In genomic region chr18:21393986-21394385, GRCh38 we compare ENCODE assay signal across 19 cellular contexts.
DNase-seq lines count a peak whose midpoint lies in the region; ATAC-seq lines count a peak whose summit lies in the region.
"Had no signal": no experiment of that assay in that cellular context is flagged by ENCODE, and none has a peak within 500 bp of the region (broad histone marks: within the 10 kb centered on the region; RNA-seq: fewer than 3 reads in every experiment).

No MANE protein-coding gene starts in this region.

- H3K9me3 ChIP-seq in right cardiac atrium (ENCODE audit: control insufficient read depth, low read length) (no peaks in the 10 kb centered on the region), subcutaneous abdominal adipose tissue (ENCODE audit: control insufficient read depth in 5 of 5, low read length in 5 of 5) (no peaks in the 10 kb centered on the region)
- H3K9me3 ChIP-seq: A549; BLaER1 treated with 17β-estradiol and CSF1 and Interleukin-3, amounts not matched to agents 10 nM and 100 nM had no signal

- DNase-seq in NCI-H69 (lab: John Stamatoyannopoulos, UW) (peak; percentile 30), fibroblast of gingiva (ENCODE audit: low read depth) (peak; percentile 75), right cardiac atrium (peak in 1 of 3 donors; percentile 15), OCI-M1 (lab: John Stamatoyannopoulos, UW) (no peak), cerebellar nuclear complex (lab: John Stamatoyannopoulos, UW) (no peak), MV-4-11 (lab: John Stamatoyannopoulos, UW) (no peak)
- DNase-seq: CD8-positive, alpha-beta memory T cell; DND-41; KBM-7; NCI-H1436; NCI-H2029; NCI-H2171; NCI-H774 had no signal

- 48% methylated on average over 3 of the region's 3 CpGs for WGBS in right cardiac atrium

- intact Hi-C loops in right cardiac atrium (cut with DNase I): no loop called here

- H3K9ac ChIP-seq in subcutaneous abdominal adipose tissue (ENCODE audit: low read length in 5 of 5): peak overlapping the region in 2 of 5 donors; percentile 26 to 57
- H3K9ac ChIP-seq: BLaER1 treated with 17β-estradiol and CSF1 and Interleukin-3, amounts not matched to agents 10 nM and 100 nM had no signal

- H3K4me3 ChIP-seq in right cardiac atrium (ENCODE audit: low read length) (no peak overlapping the region), subcutaneous abdominal adipose tissue (ENCODE audit: low read depth in 1 of 5, low read length in 5 of 5) (no peak overlapping the region)
- H3K4me3 ChIP-seq: A549; BLaER1 treated with 17β-estradiol and CSF1 and Interleukin-3, amounts not matched to agents 10 nM and 100 nM; GM12878; GM23338 had no signal

- H3K4me1 ChIP-seq in right cardiac atrium (ENCODE audit: control insufficient read depth, insufficient read depth, low read length): no peaks in the 10 kb centered on the region
- H3K4me1 ChIP-seq in subcutaneous abdominal adipose tissue (ENCODE audit: control insufficient read depth in 5 of 5, insufficient read depth in 5 of 5, low read length in 5 of 5): peaks cover 0 to 15% (median 7%) of the 10 kb centered on the region in 5 donors
- H3K4me1 ChIP-seq: BLaER1 treated with 17β-estradiol and CSF1 and Interleukin-3, amounts not matched to agents 10 nM and 100 nM had no signal

- H3K27ac ChIP-seq in right cardiac atrium (ENCODE audit: low read length) (no peak overlapping the region), subcutaneous abdominal adipose tissue (ENCODE audit: low read depth, low read length) (peak overlapping the region; percentile 92)
- H3K27ac ChIP-seq: A549; BLaER1 treated with 17β-estradiol and CSF1 and Interleukin-3, amounts not matched to agents 10 nM and 100 nM had no signal

- H3K36me3 ChIP-seq in subcutaneous abdominal adipose tissue (ENCODE audit: control insufficient read depth in 5 of 5, insufficient read depth in 5 of 5, low read length in 5 of 5): no peaks in the 10 kb centered on the region
- H3K36me3 ChIP-seq: BLaER1 treated with 17β-estradiol and CSF1 and Interleukin-3, amounts not matched to agents 10 nM and 100 nM had no signal

- peak; percentile 83 to 90 for ATAC-seq in right cardiac atrium
- ATAC-seq: A549, GM12878, GM23338, HCT116 had no signal

- H3K27me3 ChIP-seq in right cardiac atrium (ENCODE audit: control insufficient read depth, insufficient read depth) (no peaks in the 10 kb centered on the region), subcutaneous abdominal adipose tissue (ENCODE audit: control insufficient read depth in 5 of 5, insufficient read depth in 4 of 5, low read length in 5 of 5) (no peaks in the 10 kb centered on the region)
- H3K27me3 ChIP-seq: BLaER1 treated with 17β-estradiol and CSF1 and Interleukin-3, amounts not matched to agents 10 nM and 100 nM had no signal

Comparison
In these comparisons a context has a peak if more than half of its experiments do, and no peak if none do; other contexts are left out.
1. DNase-seq: peak in NCI-H69 (single experiment) and fibroblast of gingiva (single experiment); none in OCI-M1 (single experiment), cerebellar nuclear complex (0 of 2) and MV-4-11 (single experiment).